ENCODE assay signal across 18 cellular contexts in genomic region chr22:20432244-20432686, GRCh38. TPM values are rescaled to one million over a fixed set of nuclear protein-coding genes. Genes with fewer than 3 reads are reported as not detected.
DNase-seq lines count a peak whose midpoint lies in the region; ATAC-seq and FAIRE-seq lines count a peak whose summit lies in the region.
"Had no signal": no experiment of that assay in that cellular context is flagged by ENCODE, and none has a peak within 500 bp of the region (broad histone marks: within the 10 kb centered on the region; RNA-seq: fewer than 3 reads in every experiment).

No MANE protein-coding gene starts in this region.

- H3K9me3 ChIP-seq in naive thymus-derived CD4-positive, alpha-beta T cell (ENCODE audit: control insufficient read depth in 2 of 3, low read length in 3 of 3): no peaks in the 10 kb centered on the region
- no peaks in the 10 kb centered on the region for H3K9me3 ChIP-seq in aorta (ENCODE audit: control insufficient read depth, low read length)
- H3K9me3 ChIP-seq: thyroid gland had no signal

- peaks cover 6% of the 10 kb centered on the region for H3K36me3 Mint-ChIP-seq in activated T-helper 17 cell treated with anti-CD3 and anti-CD28 coated beads, Interleukin-2, amount 50 U/mL, for 72 hours (ENCODE audit: low read depth)
- peaks cover 0 to 4% (median 2%) of the 10 kb centered on the region in 5 donors for H3K36me3 Mint-ChIP-seq in naive thymus-derived CD4-positive, alpha-beta T cell

- CTCF ChIA-PET in naive thymus-derived CD4-positive, alpha-beta T cell (lab: Charles Lee): interaction anchor here (0.8 kb wide), 1 partner anchor 14 kb away, joined by 5 read pairs; no protein-coding TSS in a partner anchor

- peaks cover 3 to 22% of the 10 kb centered on the region in 2 donors for H3K27me3 ChIP-seq in naive thymus-derived CD4-positive, alpha-beta T cell (ENCODE audit: control insufficient read depth in 2 of 2, insufficient read depth in 2 of 2, low read length in 2 of 2)
- H3K27me3 ChIP-seq in aorta (ENCODE audit: control insufficient read depth in 1 of 2, insufficient read depth in 2 of 2, low read length in 1 of 2): no peaks in the 10 kb centered on the region
- H3K27me3 ChIP-seq: thyroid gland had no signal

- H3K9me3 Mint-ChIP-seq in stimulated activated naive CD8-positive, alpha-beta T cell treated with anti-CD3 and anti-CD28 coated beads, Interleukin-15, amount 100 ng/mL, for 72 hours: no peaks in the 10 kb centered on the region
- H3K9me3 Mint-ChIP-seq in activated T-helper 17 cell treated with anti-CD3 and anti-CD28 coated beads, Interleukin-2, amount 50 U/mL, for 72 hours: no peaks in the 10 kb centered on the region
- peaks cover 0 to 2% (median 0%) of the 10 kb centered on the region in 11 donors for H3K9me3 Mint-ChIP-seq in naive thymus-derived CD4-positive, alpha-beta T cell
- H3K9me3 Mint-ChIP-seq: activated CD4-positive, alpha-beta memory T cell treated with anti-CD3 and anti-CD28 coated beads, Interleukin-2, amount 10 ng/mL, durations not matched to agents 7 days and 5 days; dendritic cell treated with granulocyte-macrophage colony-stimulating factor and Interleukin-4, amounts not matched to agents 40 ng/mL and 50 ng/mL, for 4 days had no signal

- peak overlapping the region; percentile 63 to 76 for H3K4me3 Mint-ChIP-seq in stimulated activated naive CD8-positive, alpha-beta T cell treated with anti-CD3 and anti-CD28 coated beads, Interleukin-15, amount 100 ng/mL, for 72 hours
- H3K4me3 Mint-ChIP-seq in activated T-helper 17 cell treated with anti-CD3 and anti-CD28 coated beads, Interleukin-2, amount 50 U/mL, for 72 hours: peak overlapping the region; percentile 45
- peak overlapping the region in 9 of 10 donors; percentile 42 to 96 (median 61) for H3K4me3 Mint-ChIP-seq in naive thymus-derived CD4-positive, alpha-beta T cell
- H3K4me3 Mint-ChIP-seq: activated CD4-positive, alpha-beta memory T cell treated with anti-CD3 and anti-CD28 coated beads, Interleukin-2, amount 10 ng/mL, durations not matched to agents 7 days and 5 days had no signal

- DNase-seq in stimulated activated naive CD8-positive, alpha-beta T cell treated with anti-CD3 and anti-CD28 coated beads, Interleukin-15, amount 100 ng/mL, for 72 hours: no peak
- no peak for DNase-seq in stimulated activated naive CD8-positive, alpha-beta T cell treated with anti-CD3 and anti-CD28 coated beads, Interleukin-15, Interleukin-2, amounts not matched to agents 100 U/mL and 50 U/mL, for 24 hours
- DNase-seq in naive thymus-derived CD4-positive, alpha-beta T cell: no peak
- DNase-seq in aorta: peak; percentile 12 to 56
- DNase-seq in effector CD4-positive, alpha-beta T cell: no peak
- DNase-seq in glomerular visceral epithelial cell (ENCODE audit: extremely low spot score): no peak
- DNase-seq in frontal cortex (ENCODE audit: low spot score in 2 of 2): no peak
- DNase-seq: activated CD4-positive, alpha-beta memory T cell treated with anti-CD3 and anti-CD28 coated beads, Interleukin-2, amount 10 ng/mL, durations not matched to agents 7 days and 5 days; activated effector memory CD4-positive, alpha-beta T cell treated with Interleukin-2 at 50 U/mL for 16 hours; midbrain; MM.1S; NCI-H2029; NCI-H524 had no signal

- 81 to 88% methylated on average over 3 of the region's 3 CpGs for WGBS in aorta, 2 donors

- no peak overlapping the region for H3K27ac Mint-ChIP-seq in stimulated activated naive CD8-positive, alpha-beta T cell treated with anti-CD3 and anti-CD28 coated beads, Interleukin-15, amount 100 ng/mL, for 72 hours
- no peak overlapping the region for H3K27ac Mint-ChIP-seq in activated T-helper 17 cell treated with anti-CD3 and anti-CD28 coated beads, Interleukin-2, amount 50 U/mL, for 72 hours
- H3K27ac Mint-ChIP-seq in naive thymus-derived CD4-positive, alpha-beta T cell: no peak overlapping the region
- H3K27ac Mint-ChIP-seq: activated CD4-positive, alpha-beta memory T cell treated with anti-CD3 and anti-CD28 coated beads, Interleukin-2, amount 10 ng/mL, durations not matched to agents 7 days and 5 days; dendritic cell treated with granulocyte-macrophage colony-stimulating factor and Interleukin-4, amounts not matched to agents 40 ng/mL and 50 ng/mL, for 4 days had no signal

- intact Hi-C loops in naive thymus-derived CD4-positive, alpha-beta T cell (cut with micrococcal nuclease): no loop called here
- intact Hi-C loops in aorta (cut with DNase I): no loop called here

- H3K4me1 Mint-ChIP-seq in stimulated activated naive CD8-positive, alpha-beta T cell treated with anti-CD3 and anti-CD28 coated beads, Interleukin-15, amount 100 ng/mL, for 72 hours: peaks cover 43% of the 10 kb centered on the region
- H3K4me1 Mint-ChIP-seq in activated T-helper 17 cell treated with anti-CD3 and anti-CD28 coated beads, Interleukin-2, amount 50 U/mL, for 72 hours: peaks cover 15% of the 10 kb centered on the region
- peaks cover 11 to 35% (median 18%) of the 10 kb centered on the region in 7 donors for H3K4me1 Mint-ChIP-seq in naive thymus-derived CD4-positive, alpha-beta T cell

- H3K27ac ChIP-seq in naive thymus-derived CD4-positive, alpha-beta T cell (ENCODE audit: low read depth, low read length): no peak overlapping the region
- no peak overlapping the region for H3K27ac ChIP-seq in aorta (ENCODE audit: low read depth in 1 of 2, low read length in 2 of 2)
- H3K27ac ChIP-seq: thyroid gland had no signal

- peaks cover 25 to 36% of the 10 kb centered on the region in 2 donors for H3K4me1 ChIP-seq in naive thymus-derived CD4-positive, alpha-beta T cell (ENCODE audit: control insufficient read depth in 2 of 2, insufficient read depth in 2 of 2, low read length in 2 of 2)
- H3K4me1 ChIP-seq in aorta (ENCODE audit: control insufficient read depth in 1 of 2, insufficient read depth in 2 of 2, low read length in 2 of 2): no peaks in the 10 kb centered on the region

- no peaks in the 10 kb centered on the region for H3K36me3 ChIP-seq in naive thymus-derived CD4-positive, alpha-beta T cell (ENCODE audit: control insufficient read depth in 2 of 3, insufficient read depth in 3 of 3, low read length in 3 of 3)
- H3K36me3 ChIP-seq in aorta (ENCODE audit: control insufficient read depth in 1 of 2, insufficient read depth in 2 of 2, low read length in 1 of 2): peaks cover 0 to 1% of the 10 kb centered on the region in 2 donors
- H3K36me3 ChIP-seq: thyroid gland had no signal

- no peak for ATAC-seq in stimulated activated naive CD8-positive, alpha-beta T cell treated with anti-CD3 and anti-CD28 coated beads, Interleukin-15, amount 100 ng/mL, for 72 hours
- no peak for ATAC-seq in stimulated activated naive CD8-positive, alpha-beta T cell treated with anti-CD3 and anti-CD28 coated beads, Interleukin-15, Interleukin-2, amounts not matched to agents 100 U/mL and 50 U/mL, for 24 hours
- no peak for ATAC-seq in activated T-helper 17 cell treated with anti-CD3 and anti-CD28 coated beads, Interleukin-2, amount 50 U/mL, for 72 hours (replicated peaks)
- ATAC-seq in naive thymus-derived CD4-positive, alpha-beta T cell: no peak
- no peak for ATAC-seq in aorta (ENCODE audit: low FRiP score)

- H3K4me3 ChIP-seq in naive thymus-derived CD4-positive, alpha-beta T cell (ENCODE audit: low read length): no peak overlapping the region
- no peak overlapping the region for H3K4me3 ChIP-seq in aorta (ENCODE audit: low read length in 2 of 2)
- H3K4me3 ChIP-seq: thyroid gland had no signal

- peaks cover 98% of the 10 kb centered on the region for H3K27me3 Mint-ChIP-seq in stimulated activated naive CD8-positive, alpha-beta T cell treated with anti-CD3 and anti-CD28 coated beads, Interleukin-15, amount 100 ng/mL, for 72 hours
- peaks cover 30% of the 10 kb centered on the region for H3K27me3 Mint-ChIP-seq in activated T-helper 17 cell treated with anti-CD3 and anti-CD28 coated beads, Interleukin-2, amount 50 U/mL, for 72 hours
- H3K27me3 Mint-ChIP-seq in naive thymus-derived CD4-positive, alpha-beta T cell: peaks cover 32 to 76% (median 34%) of the 10 kb centered on the region in 5 donors

- POLR2A ChIA-PET in naive thymus-derived CD4-positive, alpha-beta T cell (lab: Charles Lee): interaction anchor here (0.9 to 1.4 kb wide), 2 partner anchors 24 to 32 kb away, joined by 3 to 4 read pairs; no protein-coding TSS in a partner anchor

- FAIRE-seq in frontal cortex (lab: Jason Lieb, UNC): no peak
- FAIRE-seq: islet of Langerhans had no signal

RNA-seq across cellular contexts. Expression of gene SCARF2, which starts 5.4 kb away (rescaled TPM):
- 1 to 10 TPM in 1 of 2 donors, under 1 TPM in 1; 0.43 to 1.5 TPM for total RNA-seq in activated T-helper 17 cell treated with anti-CD3 and anti-CD28 coated beads, Interleukin-2, amount 50 U/mL, for 72 hours
- total RNA-seq in naive thymus-derived CD4-positive, alpha-beta T cell: 1 to 10 TPM in 4 of 5 experiments, under 1 TPM in 1; 0.70 to 2.6 (median 2.2) TPM
- polyA plus RNA-seq in naive thymus-derived CD4-positive, alpha-beta T cell: under 1 TPM; 0.21 to 0.35 TPM
- total RNA-seq in aorta (10 to 100 TPM; 34.3 to 35.4 TPM), frontal cortex (1.6 TPM)
- polyA plus RNA-seq in aorta: 10 to 100 TPM in 1 of 2 donors, 1 to 10 TPM in 1; 8.5 to 21.4 TPM

RNA-seq across cellular contexts. Expression of gene ZNF74, which starts 38.3 kb away (rescaled TPM):
- 10 to 100 TPM in 1 of 2 donors, 1 to 10 TPM in 1; 6.4 to 10.0 TPM for total RNA-seq in activated T-helper 17 cell treated with anti-CD3 and anti-CD28 coated beads, Interleukin-2, amount 50 U/mL, for 72 hours
- 10 to 100 TPM in 3 of 5 experiments, 1 to 10 TPM in 2; 6.1 to 18.2 (median 12.9) TPM for total RNA-seq in naive thymus-derived CD4-positive, alpha-beta T cell
- polyA plus RNA-seq in naive thymus-derived CD4-positive, alpha-beta T cell: 10 to 100 TPM in 1 of 2 donors, 1 to 10 TPM in 1; 5.3 to 14.0 TPM
- total RNA-seq in aorta (10 to 100 TPM in 1 of 2 donors, 1 to 10 TPM in 1; 3.8 to 10.3 TPM), frontal cortex (39.9 TPM)
- 1 to 10 TPM; 2.9 to 4.6 TPM for polyA plus RNA-seq in aorta
- total RNA-seq: OCI-LY7 had no signal

Comparison
In these comparisons a context has a peak if more than half of its experiments do, and no peak if none do; other contexts are left out.
1. DNase-seq: peak in aorta (2 of 2); none in stimulated activated naive CD8-positive, alpha-beta T cell treated with anti-CD3 and anti-CD28 coated beads, Interleukin-15, amount 100 ng/mL, for 72 hours (0 of 2), stimulated activated naive CD8-positive, alpha-beta T cell treated with anti-CD3 and anti-CD28 coated beads, Interleukin-15, Interleukin-2, amounts not matched to agents 100 U/mL and 50 U/mL, for 24 hours (single experiment), naive thymus-derived CD4-positive, alpha-beta T cell (0 of 9), effector CD4-positive, alpha-beta T cell (single experiment), glomerular visceral epithelial cell (single experiment) and frontal cortex (0 of 2).
2. RNA of gene SCARF2, which starts 5.4 kb away (total RNA-seq): 34.3 to 35.4 TPM in aorta; 0.70 to 2.6 TPM in naive thymus-derived CD4-positive, alpha-beta T cell, 1.6 TPM in frontal cortex (single experiment) and 0.43 to 1.5 TPM in activated T-helper 17 cell treated with anti-CD3 and anti-CD28 coated beads, Interleukin-2, amount 50 U/mL, for 72 hours; every median in the first group is over 4 times any median in the second.
3. Peak in every context shown above with its lines, with median percentiles within 50 percentile points of each other: H3K4me3 Mint-ChIP-seq.